1 cellular context compared by ENCODE assay signal in genomic region chr6:34745277-34746103, GRCh38.
TF ChIP-seq lines count a peak whose summit lies in the region.

No MANE protein-coding gene starts in this region.

TF ChIP-seq in K562, 482 proteins besides CTCF, POLR2A, EP300 and RAD21 (continued from another document and continues in another):
- no peak for TF ChIP-seq CHD2 (IDR thresholded peaks at IDR 0.05; ENCODE audit: low read depth, low read length)
- no peak for TF ChIP-seq MTF1 (CRISPR knock-in tag; IDR thresholded peaks at IDR 0.05; ENCODE audit: borderline replicate concordance)
- no peak for TF ChIP-seq TFAM (CRISPR knock-in tag; conservative IDR thresholded peaks at IDR 0.05)
- no peak for TF ChIP-seq ARID2 (IDR thresholded peaks at IDR 0.05)
- no peak for TF ChIP-seq HCFC1 (IDR thresholded peaks at IDR 0.05; ENCODE audit: low read depth, low read length)
- no peak for TF ChIP-seq FUS (optimal IDR thresholded peaks at IDR 0.05; ENCODE audit: low read depth, low read length)
- TF ChIP-seq BCLAF1 (IDR thresholded peaks at IDR 0.05; ENCODE audit: borderline replicate concordance in 1 of 2, control insufficient read depth in 1 of 2, low read depth in 2 of 2, low read length in 1 of 2) = no peak
- TF ChIP-seq ZNF830 (CRISPR knock-in tag; IDR thresholded peaks at IDR 0.05) = no peak
- no peak for TF ChIP-seq CLOCK (CRISPR knock-in tag; IDR thresholded peaks at IDR 0.05; ENCODE audit: borderline replicate concordance)
- TF ChIP-seq RAD51 (IDR thresholded peaks at IDR 0.05; ENCODE audit: borderline replicate concordance, low read depth) = no peak
- TF ChIP-seq GABPA (tag; conservative IDR thresholded peaks at IDR 0.05; ENCODE audit: low read depth) = no peak; the same call in 1 of the 2 replicates
- TF ChIP-seq ZNF217 (CRISPR knock-in tag; IDR thresholded peaks at IDR 0.05) = no peak
- TF ChIP-seq ZFPM2 (CRISPR knock-in tag; IDR thresholded peaks at IDR 0.05) = no peak
- no peak for TF ChIP-seq HDGF (IDR thresholded peaks at IDR 0.05)
- TF ChIP-seq, protein P1, sequence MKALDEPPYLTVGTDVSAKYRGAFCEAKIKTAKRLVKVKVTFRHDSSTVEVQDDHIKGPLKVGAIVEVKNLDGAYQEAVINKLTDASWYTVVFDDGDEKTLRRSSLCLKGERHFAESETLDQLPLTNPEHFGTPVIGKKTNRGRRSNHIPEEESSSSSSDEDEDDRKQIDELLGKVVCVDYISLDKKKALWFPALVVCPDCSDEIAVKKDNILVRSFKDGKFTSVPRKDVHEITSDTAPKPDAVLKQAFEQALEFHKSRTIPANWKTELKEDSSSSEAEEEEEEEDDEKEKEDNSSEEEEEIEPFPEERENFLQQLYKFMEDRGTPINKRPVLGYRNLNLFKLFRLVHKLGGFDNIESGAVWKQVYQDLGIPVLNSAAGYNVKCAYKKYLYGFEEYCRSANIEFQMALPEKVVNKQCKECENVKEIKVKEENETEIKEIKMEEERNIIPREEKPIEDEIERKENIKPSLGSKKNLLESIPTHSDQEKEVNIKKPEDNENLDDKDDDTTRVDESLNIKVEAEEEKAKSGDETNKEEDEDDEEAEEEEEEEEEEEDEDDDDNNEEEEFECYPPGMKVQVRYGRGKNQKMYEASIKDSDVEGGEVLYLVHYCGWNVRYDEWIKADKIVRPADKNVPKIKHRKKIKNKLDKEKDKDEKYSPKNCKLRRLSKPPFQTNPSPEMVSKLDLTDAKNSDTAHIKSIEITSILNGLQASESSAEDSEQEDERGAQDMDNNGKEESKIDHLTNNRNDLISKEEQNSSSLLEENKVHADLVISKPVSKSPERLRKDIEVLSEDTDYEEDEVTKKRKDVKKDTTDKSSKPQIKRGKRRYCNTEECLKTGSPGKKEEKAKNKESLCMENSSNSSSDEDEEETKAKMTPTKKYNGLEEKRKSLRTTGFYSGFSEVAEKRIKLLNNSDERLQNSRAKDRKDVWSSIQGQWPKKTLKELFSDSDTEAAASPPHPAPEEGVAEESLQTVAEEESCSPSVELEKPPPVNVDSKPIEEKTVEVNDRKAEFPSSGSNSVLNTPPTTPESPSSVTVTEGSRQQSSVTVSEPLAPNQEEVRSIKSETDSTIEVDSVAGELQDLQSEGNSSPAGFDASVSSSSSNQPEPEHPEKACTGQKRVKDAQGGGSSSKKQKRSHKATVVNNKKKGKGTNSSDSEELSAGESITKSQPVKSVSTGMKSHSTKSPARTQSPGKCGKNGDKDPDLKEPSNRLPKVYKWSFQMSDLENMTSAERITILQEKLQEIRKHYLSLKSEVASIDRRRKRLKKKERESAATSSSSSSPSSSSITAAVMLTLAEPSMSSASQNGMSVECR (CRISPR knock-in tag; IDR thresholded peaks at IDR 0.05) = no peak
- TF ChIP-seq CXXC5 (CRISPR knock-in tag; IDR thresholded peaks at IDR 0.05) = peak; percentile 27; the same call in 1 of the 2 replicates
- no peak for TF ChIP-seq RBM34 (IDR thresholded peaks at IDR 0.05; ENCODE audit: borderline replicate concordance, insufficient read depth, low read length)
- TF ChIP-seq ZBTB7A (IDR thresholded peaks at IDR 0.05; ENCODE audit: borderline replicate concordance, control insufficient read depth, low read depth, low read length) = no peak
- TF ChIP-seq, protein P2, sequence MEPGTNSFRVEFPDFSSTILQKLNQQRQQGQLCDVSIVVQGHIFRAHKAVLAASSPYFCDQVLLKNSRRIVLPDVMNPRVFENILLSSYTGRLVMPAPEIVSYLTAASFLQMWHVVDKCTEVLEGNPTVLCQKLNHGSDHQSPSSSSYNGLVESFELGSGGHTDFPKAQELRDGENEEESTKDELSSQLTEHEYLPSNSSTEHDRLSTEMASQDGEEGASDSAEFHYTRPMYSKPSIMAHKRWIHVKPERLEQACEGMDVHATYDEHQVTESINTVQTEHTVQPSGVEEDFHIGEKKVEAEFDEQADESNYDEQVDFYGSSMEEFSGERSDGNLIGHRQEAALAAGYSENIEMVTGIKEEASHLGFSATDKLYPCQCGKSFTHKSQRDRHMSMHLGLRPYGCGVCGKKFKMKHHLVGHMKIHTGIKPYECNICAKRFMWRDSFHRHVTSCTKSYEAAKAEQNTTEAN (CRISPR knock-in tag; IDR thresholded peaks at IDR 0.05) = no peak
- TF ChIP-seq SMARCA5 (IDR thresholded peaks at IDR 0.05) = no peak
- no peak for TF ChIP-seq ZNF561 (CRISPR knock-in tag; conservative IDR thresholded peaks at IDR 0.05)
- TF ChIP-seq, protein P3, sequence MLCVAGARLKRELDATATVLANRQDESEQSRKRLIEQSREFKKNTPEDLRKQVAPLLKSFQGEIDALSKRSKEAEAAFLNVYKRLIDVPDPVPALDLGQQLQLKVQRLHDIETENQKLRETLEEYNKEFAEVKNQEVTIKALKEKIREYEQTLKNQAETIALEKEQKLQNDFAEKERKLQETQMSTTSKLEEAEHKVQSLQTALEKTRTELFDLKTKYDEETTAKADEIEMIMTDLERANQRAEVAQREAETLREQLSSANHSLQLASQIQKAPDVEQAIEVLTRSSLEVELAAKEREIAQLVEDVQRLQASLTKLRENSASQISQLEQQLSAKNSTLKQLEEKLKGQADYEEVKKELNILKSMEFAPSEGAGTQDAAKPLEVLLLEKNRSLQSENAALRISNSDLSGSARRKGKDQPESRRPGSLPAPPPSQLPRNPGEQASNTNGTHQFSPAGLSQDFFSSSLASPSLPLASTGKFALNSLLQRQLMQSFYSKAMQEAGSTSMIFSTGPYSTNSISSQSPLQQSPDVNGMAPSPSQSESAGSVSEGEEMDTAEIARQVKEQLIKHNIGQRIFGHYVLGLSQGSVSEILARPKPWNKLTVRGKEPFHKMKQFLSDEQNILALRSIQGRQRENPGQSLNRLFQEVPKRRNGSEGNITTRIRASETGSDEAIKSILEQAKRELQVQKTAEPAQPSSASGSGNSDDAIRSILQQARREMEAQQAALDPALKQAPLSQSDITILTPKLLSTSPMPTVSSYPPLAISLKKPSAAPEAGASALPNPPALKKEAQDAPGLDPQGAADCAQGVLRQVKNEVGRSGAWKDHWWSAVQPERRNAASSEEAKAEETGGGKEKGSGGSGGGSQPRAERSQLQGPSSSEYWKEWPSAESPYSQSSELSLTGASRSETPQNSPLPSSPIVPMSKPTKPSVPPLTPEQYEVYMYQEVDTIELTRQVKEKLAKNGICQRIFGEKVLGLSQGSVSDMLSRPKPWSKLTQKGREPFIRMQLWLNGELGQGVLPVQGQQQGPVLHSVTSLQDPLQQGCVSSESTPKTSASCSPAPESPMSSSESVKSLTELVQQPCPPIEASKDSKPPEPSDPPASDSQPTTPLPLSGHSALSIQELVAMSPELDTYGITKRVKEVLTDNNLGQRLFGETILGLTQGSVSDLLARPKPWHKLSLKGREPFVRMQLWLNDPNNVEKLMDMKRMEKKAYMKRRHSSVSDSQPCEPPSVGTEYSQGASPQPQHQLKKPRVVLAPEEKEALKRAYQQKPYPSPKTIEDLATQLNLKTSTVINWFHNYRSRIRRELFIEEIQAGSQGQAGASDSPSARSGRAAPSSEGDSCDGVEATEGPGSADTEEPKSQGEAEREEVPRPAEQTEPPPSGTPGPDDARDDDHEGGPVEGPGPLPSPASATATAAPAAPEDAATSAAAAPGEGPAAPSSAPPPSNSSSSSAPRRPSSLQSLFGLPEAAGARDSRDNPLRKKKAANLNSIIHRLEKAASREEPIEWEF (CRISPR knock-in tag; IDR thresholded peaks at IDR 0.05) = no peak
- TF ChIP-seq, protein P4, sequence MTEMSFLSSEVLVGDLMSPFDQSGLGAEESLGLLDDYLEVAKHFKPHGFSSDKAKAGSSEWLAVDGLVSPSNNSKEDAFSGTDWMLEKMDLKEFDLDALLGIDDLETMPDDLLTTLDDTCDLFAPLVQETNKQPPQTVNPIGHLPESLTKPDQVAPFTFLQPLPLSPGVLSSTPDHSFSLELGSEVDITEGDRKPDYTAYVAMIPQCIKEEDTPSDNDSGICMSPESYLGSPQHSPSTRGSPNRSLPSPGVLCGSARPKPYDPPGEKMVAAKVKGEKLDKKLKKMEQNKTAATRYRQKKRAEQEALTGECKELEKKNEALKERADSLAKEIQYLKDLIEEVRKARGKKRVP (CRISPR knock-in tag; IDR thresholded peaks at IDR 0.05) = no peak
- TF ChIP-seq SIN3B (IDR thresholded peaks at IDR 0.05; ENCODE audit: low read depth) = no peak
- TF ChIP-seq KLF1 (tag; IDR thresholded peaks at IDR 0.05) = no peak
- no peak for TF ChIP-seq SRSF7 (optimal IDR thresholded peaks at IDR 0.05; ENCODE audit: low read depth, low read length)
- no peak for TF ChIP-seq ZBED1 (IDR thresholded peaks at IDR 0.05)
- TF ChIP-seq ZBTB33 (CRISPR knock-in tag; IDR thresholded peaks at IDR 0.05) = no peak
- no peak for TF ChIP-seq ZNF263 (CRISPR knock-in tag; IDR thresholded peaks at IDR 0.05; ENCODE audit: borderline replicate concordance)
- no peak for TF ChIP-seq POLR2AphosphoS2 (IDR thresholded peaks at IDR 0.05; ENCODE audit: low read length)
- TF ChIP-seq FOXA1 (IDR thresholded peaks at IDR 0.05; ENCODE audit: borderline replicate concordance) = no peak
- TF ChIP-seq TBP (optimal IDR thresholded peaks at IDR 0.05; ENCODE audit: low read depth, low read length) = no peak
- TF ChIP-seq NFE2L1 (tag; IDR thresholded peaks at IDR 0.05; ENCODE audit: borderline replicate concordance, low read depth) = no peak
- TF ChIP-seq SMARCE1 (IDR thresholded peaks at IDR 0.05) = peak; percentile 97
- TF ChIP-seq MTA1 (IDR thresholded peaks at IDR 0.05; ENCODE audit: borderline replicate concordance) = peak; percentile 45; the same call in 1 of the 2 replicates
- TF ChIP-seq ZNF699 (CRISPR knock-in tag; IDR thresholded peaks at IDR 0.05; ENCODE audit: insufficient replicate concordance) = no peak
- TF ChIP-seq ZBTB12 (CRISPR knock-in tag; IDR thresholded peaks at IDR 0.05) = no peak
- TF ChIP-seq KLF6 (CRISPR knock-in tag; IDR thresholded peaks at IDR 0.05; ENCODE audit: borderline replicate concordance) = no peak
- TF ChIP-seq SNIP1 (IDR thresholded peaks at IDR 0.05; ENCODE audit: low read depth) = no peak
- TF ChIP-seq WHSC1 (IDR thresholded peaks at IDR 0.05; ENCODE audit: low read length) = no peak
- TF ChIP-seq POLR3G (IDR thresholded peaks at IDR 0.05; ENCODE audit: extremely low read depth, insufficient read length, insufficient replicate concordance) = no peak
- TF ChIP-seq ZFX (CRISPR knock-in tag; IDR thresholded peaks at IDR 0.05) = no peak; the same call in 1 of the 2 replicates
- no peak for TF ChIP-seq MCM2 (IDR thresholded peaks at IDR 0.05; ENCODE audit: low read depth)
- peak; percentile 75; the same call in 1 of the 2 replicates for TF ChIP-seq EHMT2 (IDR thresholded peaks at IDR 0.05)
- no peak for TF ChIP-seq PHTF2 (CRISPR knock-in tag; IDR thresholded peaks at IDR 0.05)
- no peak for TF ChIP-seq RBM25 (IDR thresholded peaks at IDR 0.05; ENCODE audit: low read depth, low read length, severe bottlenecking)
- peak; percentile 88 for TF ChIP-seq ATF7 (IDR thresholded peaks at IDR 0.05)
- no peak for TF ChIP-seq ZNF3 (CRISPR knock-in tag; IDR thresholded peaks at IDR 0.05)
